Comparison of ENCODE assay signal across 8 cellular contexts in the genomic region with DNA sequence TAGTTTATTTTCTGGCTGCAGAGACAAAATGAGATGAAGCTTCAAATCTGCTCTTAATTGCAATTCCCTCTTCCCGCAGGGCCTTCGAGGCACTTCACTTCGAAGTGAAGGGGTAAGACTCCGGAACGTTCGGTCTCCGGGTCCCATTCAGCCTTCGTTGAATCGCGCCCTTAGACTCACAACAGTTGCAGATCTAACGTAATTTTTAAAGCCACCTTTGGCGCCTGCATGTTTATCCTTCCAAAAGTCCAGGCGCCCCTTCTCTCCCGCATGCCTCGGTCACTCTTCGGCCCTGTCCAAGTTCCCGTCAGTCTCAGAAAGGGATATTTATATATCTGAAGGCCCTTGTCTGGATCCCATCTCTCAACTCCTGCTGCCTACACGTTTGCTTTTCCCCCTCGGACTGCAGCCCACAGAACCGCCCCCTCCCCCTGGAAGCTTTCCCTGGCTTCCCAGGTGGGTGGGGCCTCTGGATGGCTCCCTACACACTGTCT. TPM values are rescaled to one million over a fixed set of nuclear protein-coding genes. Genes with fewer than 3 reads are reported as not detected.
DNase-seq lines count a peak whose midpoint lies in the region; ATAC-seq and TF ChIP-seq lines count a peak whose summit lies in the region.

No MANE protein-coding gene starts in this region.

- no peaks in the 10 kb centered on the region for H3K36me3 ChIP-seq in ovary

- no peak for TF ChIP-seq EP300 in ovary (IDR thresholded peaks at IDR 0.05)

- ATAC-seq in T-helper 17 cell (no peak), GM21576 (IDR thresholded peaks at IDR 0.05; ENCODE audit: unreplicated experiment) (no peak)

- intact Hi-C loops in ovary (cut with DNase I): loop anchor here in 1 of 4 donors (10.0 kb wide), 1 partner anchor 412 kb away; no protein-coding TSS in a partner anchor

- peak overlapping the region; percentile 67 for H3K4me3 ChIP-seq in fibroblast of villous mesenchyme (ENCODE audit: low read depth, low read length)
- H3K4me3 ChIP-seq in ovary: peak overlapping the region; percentile 82

- peak overlapping the region; percentile 43 to 86 for H3K27ac ChIP-seq in ovary

- no peak for TF ChIP-seq CTCF in fibroblast of villous mesenchyme (IDR thresholded peaks at IDR 0.05; ENCODE audit: insufficient read depth, low read depth, low read length)
- TF ChIP-seq CTCF in ovary (IDR thresholded peaks at IDR 0.05): no peak

- DNase-seq in GM03348 (ENCODE audit: low spot score) (peak; percentile 17), T-helper 17 cell (no peak), fibroblast of villous mesenchyme (ENCODE audit: low read depth) (no peak), ovary (peak; percentile 12 to 41 (median 25)), HuH-7 (ENCODE audit: low spot score) (no peak), GOT3 (lab: John Stamatoyannopoulos, UW) (no peak), RKO (ENCODE audit: low spot score) (no peak)

- H3K4me1 Mint-ChIP-seq in T-helper 17 cell: peaks cover 17% of the 10 kb centered on the region

- H3K27ac Mint-ChIP-seq in T-helper 17 cell: peak overlapping the region; percentile 8

- H3K27me3 ChIP-seq in ovary: no peaks in the 10 kb centered on the region

- no peaks in the 10 kb centered on the region for H3K9me3 ChIP-seq in T-helper 17 cell (ENCODE audit: control insufficient read depth, low read length, poor library complexity, severe bottlenecking)
- no peaks in the 10 kb centered on the region for H3K9me3 ChIP-seq in ovary

- WGBS in ovary, 3 donors: 3 to 7% (median 4%) methylated on average over 20 of the region's 20 CpGs

- H3K36me3 Mint-ChIP-seq in T-helper 17 cell (ENCODE audit: low read depth): peaks cover 3% of the 10 kb centered on the region

- H3K4me3 Mint-ChIP-seq in T-helper 17 cell: peak overlapping the region; percentile 89

- H3K27me3 Mint-ChIP-seq in T-helper 17 cell: peaks cover 40% of the 10 kb centered on the region

- TF ChIP-seq POLR2A in ovary (IDR thresholded peaks at IDR 0.05): no peak

- H3K4me1 ChIP-seq in ovary (ENCODE audit: insufficient read depth): peaks cover 1% of the 10 kb centered on the region

RNA-seq across cellular contexts. Expression of a gene that starts 0.9 kb away (rescaled TPM):
- total RNA-seq in T-helper 17 cell (1 to 10 TPM; 3.8 to 4.6 TPM), fibroblast of villous mesenchyme (16.1 and 18.6 TPM in 2 replicates), ovary (10 to 100 TPM; 44.1 to 91.8 (median 84.4) TPM)
- 10 to 100 TPM; 52.3 to 68.5 TPM for polyA plus RNA-seq in ovary

Comparison
In these comparisons a context has a peak if more than half of its experiments do, and no peak if none do; other contexts are left out.
1. DNase-seq: peak in GM03348 (single experiment) and ovary (5 of 5); none in T-helper 17 cell (0 of 3), fibroblast of villous mesenchyme (single experiment), HuH-7 (single experiment), GOT3 (single experiment) and RKO (single experiment).